Comparison of ENCODE assay signal across 1 cellular context in genomic region chr17:60415146-60415545, GRCh38.
TF ChIP-seq lines count a peak whose summit lies in the region.

No MANE protein-coding gene starts in this region.

TF ChIP-seq in H1, 55 proteins besides CTCF, POLR2A, EP300 and RAD21:
- TF ChIP-seq YY1 (IDR thresholded peaks at IDR 0.05; ENCODE audit: low read depth, low read length), result no peak
- no peak for TF ChIP-seq KDM4A (IDR thresholded peaks at IDR 0.05; ENCODE audit: low read depth, low read length, severe bottlenecking)
- no peak for TF ChIP-seq SIX5 (IDR thresholded peaks at IDR 0.05; ENCODE audit: low read depth, low read length)
- no peak for TF ChIP-seq POU5F1 (IDR thresholded peaks at IDR 0.05; ENCODE audit: low read depth, low read length)
- no peak for TF ChIP-seq RFX5 (IDR thresholded peaks at IDR 0.05; ENCODE audit: borderline replicate concordance, low read depth, low read length)
- no peak for TF ChIP-seq RBBP5 (IDR thresholded peaks at IDR 0.05; ENCODE audit: borderline replicate concordance, low read depth, low read length)
- no peak for TF ChIP-seq TAF7 (optimal IDR thresholded peaks at IDR 0.05; ENCODE audit: borderline replicate concordance, low read depth, low read length)
- TF ChIP-seq E2F6 (IDR thresholded peaks at IDR 0.05), result no peak
- no peak for TF ChIP-seq POLR2AphosphoS5 (IDR thresholded peaks at IDR 0.05; ENCODE audit: low read depth, low read length)
- no peak for TF ChIP-seq MAX (IDR thresholded peaks at IDR 0.05)
- no peak for TF ChIP-seq PHF8 (conservative IDR thresholded peaks at IDR 0.05; ENCODE audit: low read depth, low read length)
- TF ChIP-seq HDAC2 (IDR thresholded peaks at IDR 0.05; ENCODE audit: borderline replicate concordance in 1 of 2, low read depth in 2 of 2, low read length in 2 of 2), result no peak
TF ChIP-seq in H1: peak in this region for 0.
